33 cellular contexts compared by ENCODE assay signal in the genomic region with DNA sequence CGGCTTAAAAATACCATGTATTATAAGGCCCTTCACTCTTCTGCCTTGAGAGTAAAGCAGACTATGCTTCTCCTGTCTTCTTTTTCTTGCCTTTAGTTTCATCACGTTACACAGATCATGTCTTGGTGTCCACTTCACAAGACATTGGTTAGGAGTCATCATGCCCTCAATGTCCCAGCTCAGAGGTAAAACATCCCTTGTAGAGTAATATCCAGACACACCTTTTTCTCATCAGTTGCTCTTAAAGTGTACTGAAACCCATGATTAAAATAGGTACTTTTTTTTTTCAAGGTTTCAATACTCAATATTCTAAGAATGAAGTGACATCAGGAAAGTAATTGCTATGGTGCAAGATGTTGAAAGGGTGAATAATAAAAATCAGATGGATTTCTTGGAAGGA.
"Had no signal": no experiment of that assay in that cellular context is flagged by ENCODE, and none has a peak within 500 bp of the region (broad histone marks: within the 10 kb centered on the region; RNA-seq: fewer than 3 reads in every experiment).

No MANE protein-coding gene starts in this region.

- H3K9me3 ChIP-seq: ascending aorta had no signal

- H3K27me3 Mint-ChIP-seq: activated B cell treated with CpG ODN at 0.5 μM for 24 hours; activated CD4-positive, alpha-beta T cell treated with anti-CD3 and anti-CD28 coated beads, Interleukin-2, amount 10 ng/mL, durations not matched to agents 24 days and 14 days had no signal

- H3K4me3 Mint-ChIP-seq: activated B cell treated with CpG ODN at 0.5 μM for 24 hours; activated CD4-positive, alpha-beta memory T cell treated with anti-CD3 and anti-CD28 coated beads for 36 hours; activated CD4-positive, alpha-beta T cell treated with anti-CD3 and anti-CD28 coated beads, Interleukin-2, amount 10 ng/mL, durations not matched to agents 24 days and 14 days; activated CD8-positive, alpha-beta T cell treated with anti-CD3 and anti-CD28 coated beads for 36 hours; activated naive CD8-positive, alpha-beta T cell; activated naive CD8-positive, alpha-beta T cell treated with anti-CD3 and anti-CD28 coated beads, Interleukin-2, amount 10 ng/mL, durations not matched to agents 7 days and 5 days; activated naive CD8-positive, alpha-beta T cell treated with anti-CD3 and anti-CD28 coated beads, Interleukin-2, amount 50 U/mL, for 24 hours; activated T-helper 1 cell treated with anti-CD3 and anti-CD28 coated beads, Interleukin-12 subunit alpha, Interleukin-12 subunit beta, Interleukin-2, Interleukin-4 antibody, amounts not matched to agents 30 ng/mL and 10 ng/mL and 1 ng/mL, durations not matched to agents 14 hours and 24 hours and 36 hours; brain; central memory CD8-positive, alpha-beta T cell; T-helper 1 cell treated with Interleukin-12 subunit alpha and Interleukin-12 subunit beta and Interleukin-4 antibody, amounts not matched to agents 30 μg/mL and 1 μg/mL, for 36 hours; T-helper 2 cell treated with Interferon-gamma antibody and Interleukin-4, amounts not matched to agents 5 μg/mL and 100 μg/mL, for 36 hours had no signal

- H3K36me3 Mint-ChIP-seq: activated CD4-positive, alpha-beta memory T cell treated with anti-CD3 and anti-CD28 coated beads for 36 hours; activated naive CD8-positive, alpha-beta T cell; activated naive CD8-positive, alpha-beta T cell treated with anti-CD3 and anti-CD28 coated beads, Interleukin-2, amount 10 ng/mL, durations not matched to agents 7 days and 5 days; brain had no signal

- H3K9me3 Mint-ChIP-seq: activated B cell treated with CpG ODN at 0.5 μM for 24 hours; activated CD4-positive, alpha-beta memory T cell treated with anti-CD3 and anti-CD28 coated beads for 36 hours; activated CD4-positive, alpha-beta T cell treated with anti-CD3 and anti-CD28 coated beads, Interleukin-2, amount 10 ng/mL, durations not matched to agents 24 days and 14 days; activated CD8-positive, alpha-beta T cell treated with anti-CD3 and anti-CD28 coated beads for 36 hours; activated naive CD8-positive, alpha-beta T cell treated with anti-CD3 and anti-CD28 coated beads, Interleukin-2, amount 10 ng/mL, durations not matched to agents 7 days and 5 days; activated naive CD8-positive, alpha-beta T cell treated with anti-CD3 and anti-CD28 coated beads, Interleukin-2, amount 50 U/mL, for 24 hours; activated T-helper 2 cell treated with anti-CD3 and anti-CD28 coated beads, Interferon-gamma antibody, Interleukin-2, Interleukin-4, amounts not matched to agents 10 μg/mL and 5 μg/mL and 100 μg/mL, durations not matched to agents 14 hours and 24 hours and 36 hours; central memory CD8-positive, alpha-beta T cell; T-helper 2 cell treated with Interferon-gamma antibody and Interleukin-4, amounts not matched to agents 5 μg/mL and 100 μg/mL, for 36 hours had no signal

- H3K4me1 Mint-ChIP-seq: activated B cell treated with CpG ODN at 0.5 μM for 24 hours; activated CD4-positive, alpha-beta T cell treated with anti-CD3 and anti-CD28 coated beads, Interleukin-2, amount 10 ng/mL, durations not matched to agents 24 days and 14 days; activated naive CD8-positive, alpha-beta T cell treated with anti-CD3 and anti-CD28 coated beads, Interleukin-2, amount 10 ng/mL, durations not matched to agents 7 days and 5 days; activated naive CD8-positive, alpha-beta T cell treated with anti-CD3 and anti-CD28 coated beads, Interleukin-2, amount 50 U/mL, for 24 hours; brain; central memory CD8-positive, alpha-beta T cell had no signal

- H3K27ac ChIP-seq: ascending aorta, cardiac muscle cell, VCaP had no signal

- H3K36me3 ChIP-seq: ascending aorta, cardiac muscle cell had no signal

- H3K27me3 ChIP-seq: ascending aorta, cardiac muscle cell had no signal

- H3K27ac Mint-ChIP-seq: activated B cell treated with CpG ODN at 0.5 μM for 24 hours; activated CD4-positive, alpha-beta memory T cell treated with anti-CD3 and anti-CD28 coated beads for 36 hours; activated CD4-positive, alpha-beta T cell treated with anti-CD3 and anti-CD28 coated beads, Interleukin-2, amount 10 ng/mL, durations not matched to agents 24 days and 14 days; activated CD8-positive, alpha-beta T cell treated with anti-CD3 and anti-CD28 coated beads for 36 hours; activated naive CD8-positive, alpha-beta T cell; activated naive CD8-positive, alpha-beta T cell treated with anti-CD3 and anti-CD28 coated beads, Interleukin-2, amount 10 ng/mL, durations not matched to agents 7 days and 5 days; activated naive CD8-positive, alpha-beta T cell treated with anti-CD3 and anti-CD28 coated beads, Interleukin-2, amount 50 U/mL, for 24 hours; activated T-helper 1 cell treated with anti-CD3 and anti-CD28 coated beads, Interleukin-12 subunit alpha, Interleukin-12 subunit beta, Interleukin-2, Interleukin-4 antibody, amounts not matched to agents 30 ng/mL and 10 ng/mL and 1 ng/mL, durations not matched to agents 14 hours and 24 hours and 36 hours; activated T-helper 2 cell treated with anti-CD3 and anti-CD28 coated beads, Interferon-gamma antibody, Interleukin-2, Interleukin-4, amounts not matched to agents 10 μg/mL and 5 μg/mL and 100 μg/mL, durations not matched to agents 14 hours and 24 hours and 36 hours; brain; T-helper 1 cell treated with Interleukin-12 subunit alpha and Interleukin-12 subunit beta and Interleukin-4 antibody, amounts not matched to agents 30 μg/mL and 1 μg/mL, for 36 hours; T-helper 2 cell treated with Interferon-gamma antibody and Interleukin-4, amounts not matched to agents 5 μg/mL and 100 μg/mL, for 36 hours had no signal

- ATAC-seq: activated CD8-positive, alpha-beta T cell treated with anti-CD3 and anti-CD28 coated beads for 36 hours; activated naive CD8-positive, alpha-beta T cell treated with anti-CD3 and anti-CD28 coated beads, Interleukin-2, amount 50 U/mL, for 24 hours had no signal

- H3K4me3 ChIP-seq: ascending aorta, cardiac muscle cell had no signal

- DNase-seq: activated B cell treated with CpG ODN at 0.5 μM for 24 hours; activated CD4-positive, alpha-beta memory T cell treated with anti-CD3 and anti-CD28 coated beads for 36 hours; activated CD4-positive, alpha-beta T cell treated with anti-CD3 and anti-CD28 coated beads, Interleukin-2, amount 10 ng/mL, durations not matched to agents 24 days and 14 days; activated CD4-positive, alpha-beta T cell treated with anti-CD3 and anti-CD28 coated beads, Interleukin-2, amount 50 U/mL, for 1 hour; activated CD4-positive, alpha-beta T cell treated with anti-CD3 and anti-CD28 coated beads, Interleukin-2, amount 50 U/mL, for 4 hours; activated CD4-positive, CD25-positive, alpha-beta regulatory T cell treated with anti-CD3 and anti-CD28 coated beads, Interleukin-2, amount 50 U/mL, for 72 hours; activated CD8-positive, alpha-beta memory T cell treated with anti-CD3 and anti-CD28 coated beads, Interleukin-2, amount 50 U/mL, for 4 hours; activated CD8-positive, alpha-beta T cell treated with anti-CD3 and anti-CD28 coated beads for 36 hours; activated effector memory CD4-positive, alpha-beta T cell treated with Interleukin-2 at 50 U/mL for 16 hours; activated gamma-delta T cell; activated naive CD4-positive, alpha-beta T cell treated with anti-CD3 and anti-CD28 coated beads, Interleukin-2, amount 50 U/mL, for 16 hours; activated naive CD4-positive, alpha-beta T cell treated with Interleukin-2 at 50 U/mL for 16 hours; activated naive CD8-positive, alpha-beta T cell treated with anti-CD3 and anti-CD28 coated beads, Interleukin-2, amount 10 ng/mL, durations not matched to agents 7 days and 5 days; activated naive CD8-positive, alpha-beta T cell treated with anti-CD3 and anti-CD28 coated beads, Interleukin-2, amount 50 U/mL, for 24 hours; activated T-cell treated with anti-CD3 and anti-CD28 coated beads for 4 hours; activated T-cell treated with anti-CD3 and anti-CD28 coated beads, Interleukin-2, amount 50 U/mL, for 1 hour; activated T-cell treated with anti-CD3 and anti-CD28 coated beads, Interleukin-2, amount 50 U/mL, for 48 hours; amygdala; anterior cingulate cortex; caudate nucleus; cerebellar nuclear complex; SW 1271; T-helper 9 cell had no signal

- H3K4me1 ChIP-seq: ascending aorta had no signal
